9 cellular contexts compared by ENCODE assay signal in the genomic region with DNA sequence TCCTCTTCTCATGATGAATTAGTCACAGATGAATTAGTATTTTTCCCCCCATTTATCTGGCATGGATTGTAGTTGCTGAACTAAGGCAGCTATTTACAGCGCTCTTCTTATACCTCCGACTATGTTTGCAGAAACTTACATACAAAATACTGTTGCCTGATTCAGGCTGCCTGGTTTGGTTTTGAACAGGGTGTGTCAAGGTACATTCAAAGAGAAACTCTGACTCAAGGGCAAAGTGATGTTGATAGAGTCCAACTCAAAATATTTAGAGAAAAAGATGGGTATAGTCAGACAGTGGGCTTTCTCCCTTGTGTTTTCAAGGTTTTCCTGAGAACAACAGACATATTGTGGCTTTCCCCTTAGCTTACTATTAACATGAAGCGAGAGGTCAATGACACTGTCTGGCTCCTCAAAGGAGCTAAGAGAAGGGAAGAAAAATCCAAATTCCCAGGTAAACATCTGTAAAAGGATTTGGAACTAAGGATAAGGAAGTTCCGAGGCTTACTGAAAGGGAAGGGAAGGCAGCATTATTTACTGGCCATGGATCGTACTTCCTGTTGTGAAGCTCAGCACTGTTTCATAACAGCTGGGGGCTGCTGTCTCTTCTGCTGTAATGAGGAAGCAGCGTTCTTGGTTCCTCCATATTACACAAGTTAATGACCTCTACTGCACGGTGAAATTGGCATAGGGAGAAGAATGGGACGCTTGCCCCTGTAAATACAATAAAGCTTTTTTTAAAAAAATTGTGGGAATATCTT. TPM values are rescaled to one million over a fixed set of nuclear protein-coding genes. Genes with fewer than 3 reads are reported as not detected.
DNase-seq lines count a peak whose midpoint lies in the region; ATAC-seq lines count a peak whose summit lies in the region.
"Had no signal": no experiment of that assay in that cellular context is flagged by ENCODE, and none has a peak within 500 bp of the region (broad histone marks: within the 10 kb centered on the region; RNA-seq: fewer than 3 reads in every experiment).

No MANE protein-coding gene starts in this region.

- H3K27me3 ChIP-seq in skeletal muscle satellite cell (ENCODE audit: control insufficient read depth, insufficient read depth, low read length) = no peaks in the 10 kb centered on the region

- H3K36me3 Mint-ChIP-seq in effector memory CD8-positive, alpha-beta T cell (ENCODE audit: insufficient read depth) = no peaks in the 10 kb centered on the region

- no peak overlapping the region for H3K9ac ChIP-seq in skeletal muscle satellite cell (ENCODE audit: low read depth, low read length)

- H3K27ac Mint-ChIP-seq in effector memory CD8-positive, alpha-beta T cell = peak overlapping the region; percentile 91 to 92

- no peaks in the 10 kb centered on the region for H3K9me3 Mint-ChIP-seq in effector memory CD8-positive, alpha-beta T cell

- H3K27me3 Mint-ChIP-seq in effector memory CD8-positive, alpha-beta T cell = no peaks in the 10 kb centered on the region

- peak; percentile 87 for ATAC-seq in HG02678 (IDR thresholded peaks at IDR 0.05; ENCODE audit: unreplicated experiment)
- peak; percentile 74 for ATAC-seq in effector memory CD8-positive, alpha-beta T cell (replicated peaks)

- no peaks in the 10 kb centered on the region for H3K36me3 ChIP-seq in skeletal muscle satellite cell (ENCODE audit: insufficient read depth, low read length)

- H3K4me3 ChIP-seq in skeletal muscle satellite cell (ENCODE audit: low read length) = no peak overlapping the region

- H3K4me2 ChIP-seq in skeletal muscle satellite cell (ENCODE audit: low read length) = peak overlapping the region; percentile 18

- H3K4me1 ChIP-seq in skeletal muscle satellite cell (ENCODE audit: control insufficient read depth, insufficient read depth, low read length) = peaks cover 27% of the 10 kb centered on the region

- no peaks in the 10 kb centered on the region for H3K9me3 ChIP-seq in skeletal muscle satellite cell (replicated peaks; ENCODE audit: low read length)

- peaks cover 12 to 16% of the 10 kb centered on the region in 2 donors for H3K4me1 Mint-ChIP-seq in effector memory CD8-positive, alpha-beta T cell (ENCODE audit: low read depth in 2 of 2)

- DNase-seq in NCI-H2029 (lab: John Stamatoyannopoulos, UW) = peak; percentile 17
- no peak for DNase-seq in NCI-H2029 treated with DMSO at 0.1 percent for 48 hours (lab: John Stamatoyannopoulos, UW)
- DNase-seq in NOMO-1 (lab: John Stamatoyannopoulos, UW; ENCODE audit: unreplicated experiment in 2 of 2) = peak; percentile 71 to 97
- no peak for DNase-seq in effector memory CD8-positive, alpha-beta T cell
- DNase-seq in NCI-H187 treated with DMSO at 0.1 percent for 48 hours (lab: John Stamatoyannopoulos, UW) = no peak
- DNase-seq in activated CD4-positive, alpha-beta T cell treated with anti-CD3 and anti-CD28 coated beads for 48 hours = no peak

- H3K4me3 Mint-ChIP-seq in effector memory CD8-positive, alpha-beta T cell = peak overlapping the region; percentile 42 to 64

RNA-seq across cellular contexts. Expression of a gene that starts 30.9 kb away (rescaled TPM):
- under 0.01 TPM in 2 replicates for total RNA-seq in skeletal muscle satellite cell (2012; rRNA removed)
- total RNA-seq: T-helper 2 cell treated with Interferon-gamma antibody and Interleukin-4, amounts not matched to agents 100 ng/mL and 5 ng/mL, for 36 hours had no signal

RNA-seq across cellular contexts. Expression of a gene that starts 38.6 kb away (rescaled TPM):
- total RNA-seq in skeletal muscle satellite cell (2012; rRNA removed) = 6,299 and 7,116 TPM in 2 replicates

Comparison
In these comparisons a context has a peak if more than half of its experiments do, and no peak if none do; other contexts are left out.
1. DNase-seq: peak in NCI-H2029 (single experiment) and NOMO-1 (2 of 2); none in NCI-H2029 treated with DMSO at 0.1 percent for 48 hours (single experiment), effector memory CD8-positive, alpha-beta T cell (0 of 3), NCI-H187 treated with DMSO at 0.1 percent for 48 hours (single experiment) and activated CD4-positive, alpha-beta T cell treated with anti-CD3 and anti-CD28 coated beads for 48 hours (single experiment).